ENCODE assay signal across 7 cellular contexts in genomic region chr2:225002656-225003045, GRCh38. TPM values are rescaled to one million over a fixed set of nuclear protein-coding genes. Genes with fewer than 3 reads are reported as not detected.
A peak's percentile ranks its signal among the peaks of the same experiment; 100 is the strongest.
DNase-seq lines count a peak whose midpoint lies in the region; ATAC-seq lines count a peak whose summit lies in the region.

No MANE protein-coding gene starts in this region.

- no peaks in the 10 kb centered on the region for H3K27me3 Mint-ChIP-seq in activated naive CD4-positive, alpha-beta T cell treated with anti-CD3 and anti-CD28 coated beads for 36 hours (ENCODE audit: low read depth)

- H3K27ac Mint-ChIP-seq in activated naive CD4-positive, alpha-beta T cell treated with anti-CD3 and anti-CD28 coated beads for 36 hours = peak overlapping the region; percentile 86

- peak; percentile 69 for DNase-seq in activated naive CD4-positive, alpha-beta T cell treated with anti-CD3 and anti-CD28 coated beads for 36 hours
- no peak for DNase-seq in stimulated activated naive CD8-positive, alpha-beta T cell treated with anti-CD3 and anti-CD28 coated beads, Interleukin-15, Interleukin-2, amounts not matched to agents 100 U/mL and 50 U/mL, for 24 hours
- no peak for DNase-seq in OCI-M2 (lab: John Stamatoyannopoulos, UW; ENCODE audit: unreplicated experiment)
- no peak for DNase-seq in central memory CD4-positive, alpha-beta T cell

- peaks cover 16% of the 10 kb centered on the region for H3K36me3 Mint-ChIP-seq in activated naive CD4-positive, alpha-beta T cell treated with anti-CD3 and anti-CD28 coated beads for 36 hours (ENCODE audit: low read depth)

- peaks cover 86% of the 10 kb centered on the region for H3K4me1 Mint-ChIP-seq in activated naive CD4-positive, alpha-beta T cell treated with anti-CD3 and anti-CD28 coated beads for 36 hours (ENCODE audit: low read depth)

- peak; percentile 94 for ATAC-seq in GM18498 (IDR thresholded peaks at IDR 0.05; ENCODE audit: unreplicated experiment)
- peak; percentile 88 for ATAC-seq in GM21390 (IDR thresholded peaks at IDR 0.05; ENCODE audit: unreplicated experiment)
- ATAC-seq in HG03565 (IDR thresholded peaks at IDR 0.05; ENCODE audit: unreplicated experiment) = peak; percentile 79
- peak; percentile 79 for ATAC-seq in stimulated activated naive CD8-positive, alpha-beta T cell treated with anti-CD3 and anti-CD28 coated beads, Interleukin-15, Interleukin-2, amounts not matched to agents 100 U/mL and 50 U/mL, for 24 hours

- CTCF ChIA-PET in activated naive CD4-positive, alpha-beta T cell treated with anti-CD3 and anti-CD28 coated beads for 36 hours (lab: Charles Lee) = interaction anchor here (0.6 to 3.5 kb wide), 29 partner anchors 9 to 658 kb away, joined by 3 to 34 read pairs (median 4); partner anchors contain the start of gene DOCK10

- intact Hi-C loops in activated naive CD4-positive, alpha-beta T cell treated with anti-CD3 and anti-CD28 coated beads for 36 hours (cut with micrococcal nuclease) = loop anchor here (1.0 to 10.0 kb wide), 10 partner anchors 54 to 658 kb away; no protein-coding TSS in a partner anchor

- H3K9me3 Mint-ChIP-seq in activated naive CD4-positive, alpha-beta T cell treated with anti-CD3 and anti-CD28 coated beads for 36 hours = no peaks in the 10 kb centered on the region

- H3K4me3 Mint-ChIP-seq in activated naive CD4-positive, alpha-beta T cell treated with anti-CD3 and anti-CD28 coated beads for 36 hours = no peak overlapping the region

RNA-seq across cellular contexts. Expression of gene DOCK10, which starts 39.6 kb away (rescaled TPM):
- total RNA-seq in activated naive CD4-positive, alpha-beta T cell treated with anti-CD3 and anti-CD28 coated beads for 36 hours = 100 to 1,000 TPM; 123 to 137 TPM
